In genomic region chr10:97914171-97914836, GRCh38 we compare ENCODE assay signal across 13 cellular contexts.
DNase-seq lines count a peak whose midpoint lies in the region; ATAC-seq and TF ChIP-seq lines count a peak whose summit lies in the region.
"Had no signal": no experiment of that assay in that cellular context is flagged by ENCODE, and none has a peak within 500 bp of the region (broad histone marks: within the 10 kb centered on the region; RNA-seq: fewer than 3 reads in every experiment).

No MANE protein-coding gene starts in this region.

- intact Hi-C loops in Right ventricle myocardium superior (cut with DNase I), result loop anchor here (2.0 kb wide), 1 partner anchor 130 kb away; no protein-coding TSS in a partner anchor
- intact Hi-C loops in cardiac septum (cut with DNase I), result loop anchor here (1.0 to 10.0 kb wide), 3 partner anchors 127 to 390 kb away; no protein-coding TSS in a partner anchor
- intact Hi-C loops in left lung (cut with DNase I), result loop anchor here in 1 of 2 donors (5.0 kb wide), 1 partner anchor 128 kb away; no protein-coding TSS in a partner anchor

- no peak overlapping the region for H3K4me3 ChIP-seq in left lung
- no peak overlapping the region for H3K4me3 ChIP-seq in HAP-1
- no peak overlapping the region for H3K4me3 ChIP-seq in MG63
- H3K4me3 ChIP-seq: thyroid gland had no signal

- peaks cover 0 to 36% of the 10 kb centered on the region in 2 donors for H3K27me3 ChIP-seq in left lung
- peaks cover 27% of the 10 kb centered on the region for H3K27me3 ChIP-seq in HAP-1 (ENCODE audit: low read depth)
- no peaks in the 10 kb centered on the region for H3K27me3 ChIP-seq in MG63
- H3K27me3 ChIP-seq: thyroid gland had no signal

- no peaks in the 10 kb centered on the region for H3K9me3 ChIP-seq in left lung
- H3K9me3 ChIP-seq in HAP-1, result no peaks in the 10 kb centered on the region
- H3K9me3 ChIP-seq in MG63, result no peaks in the 10 kb centered on the region
- H3K9me3 ChIP-seq: spleen, thyroid gland had no signal

- H3K36me3 ChIP-seq in left lung (no peaks in the 10 kb centered on the region), HAP-1 (replicated peaks) (no peaks in the 10 kb centered on the region), MG63 (no peaks in the 10 kb centered on the region)
- H3K36me3 ChIP-seq: spleen, thyroid gland had no signal

- H3K27ac ChIP-seq in left lung, result no peak overlapping the region
- H3K27ac ChIP-seq: spleen, thyroid gland had no signal

- no peaks in the 10 kb centered on the region for H3K9me3 Mint-ChIP-seq in stimulated activated naive B cell treated with anti-CD40 and anti-IgM and Interleukin-4, amounts not matched to agents 10 μg/mL and 1 μg/mL and 100 μg/mL, for 72 hours
- H3K9me3 Mint-ChIP-seq: activated T-helper 1 cell treated with anti-CD3 and anti-CD28 coated beads, Interleukin-12 subunit alpha, Interleukin-12 subunit beta, Interleukin-2, Interleukin-4 antibody, amounts not matched to agents 30 ng/mL and 10 ng/mL and 1 ng/mL, durations not matched to agents 14 hours and 24 hours and 36 hours had no signal

- ATAC-seq in Right ventricle myocardium superior (ENCODE audit: poor library complexity) (peak; percentile 3), SK-N-SH treated with all-trans-retinoic acid at 6 μM for 48 hours (peak; percentile 37), left lung (peak; percentile 7), GM21515 (IDR thresholded peaks at IDR 0.05; ENCODE audit: unreplicated experiment) (no peak)
- peak; percentile 16 to 19 for ATAC-seq in stimulated activated naive B cell treated with anti-CD40 and anti-IgM and Interleukin-4, amounts not matched to agents 10 μg/mL and 1 μg/mL and 100 μg/mL, for 72 hours (replicated peaks)

- H3K36me3 Mint-ChIP-seq in stimulated activated naive B cell treated with anti-CD40 and anti-IgM and Interleukin-4, amounts not matched to agents 10 μg/mL and 1 μg/mL and 100 μg/mL, for 72 hours, result no peaks in the 10 kb centered on the region
- H3K36me3 Mint-ChIP-seq: CD14-positive monocyte; naive thymus-derived CD4-positive, alpha-beta T cell had no signal

- no peak overlapping the region for H3K27ac Mint-ChIP-seq in stimulated activated naive B cell treated with anti-CD40 and anti-IgM and Interleukin-4, amounts not matched to agents 10 μg/mL and 1 μg/mL and 100 μg/mL, for 72 hours
- H3K27ac Mint-ChIP-seq: activated T-helper 1 cell treated with anti-CD3 and anti-CD28 coated beads, Interleukin-12 subunit alpha, Interleukin-12 subunit beta, Interleukin-2, Interleukin-4 antibody, amounts not matched to agents 30 ng/mL and 10 ng/mL and 1 ng/mL, durations not matched to agents 14 hours and 24 hours and 36 hours; CD14-positive monocyte; naive thymus-derived CD4-positive, alpha-beta T cell had no signal

- DNase-seq in Right ventricle myocardium superior (peak; percentile 39), cardiac septum (ENCODE audit: low spot score) (no peak), left lung (no peak), HAP-1 (ENCODE audit: low spot score in 2 of 2) (no peak), MG63 (no peak)
- no peak for DNase-seq in stimulated activated naive B cell treated with anti-CD40 and anti-IgM and Interleukin-4, amounts not matched to agents 10 μg/mL and 1 μg/mL and 100 μg/mL, for 72 hours

- H3K27me3 Mint-ChIP-seq in stimulated activated naive B cell treated with anti-CD40 and anti-IgM and Interleukin-4, amounts not matched to agents 10 μg/mL and 1 μg/mL and 100 μg/mL, for 72 hours, result peaks cover 27 to 30% of the 10 kb centered on the region in 2 donors

- no peak for TF ChIP-seq CTCF in left lung (IDR thresholded peaks at IDR 0.05)

- H3K4me1 Mint-ChIP-seq in stimulated activated naive B cell treated with anti-CD40 and anti-IgM and Interleukin-4, amounts not matched to agents 10 μg/mL and 1 μg/mL and 100 μg/mL, for 72 hours, result peaks cover 5 to 7% of the 10 kb centered on the region in 2 donors

- no peak overlapping the region for H3K4me3 Mint-ChIP-seq in stimulated activated naive B cell treated with anti-CD40 and anti-IgM and Interleukin-4, amounts not matched to agents 10 μg/mL and 1 μg/mL and 100 μg/mL, for 72 hours
- H3K4me3 Mint-ChIP-seq: activated T-helper 1 cell treated with anti-CD3 and anti-CD28 coated beads, Interleukin-12 subunit alpha, Interleukin-12 subunit beta, Interleukin-2, Interleukin-4 antibody, amounts not matched to agents 30 ng/mL and 10 ng/mL and 1 ng/mL, durations not matched to agents 14 hours and 24 hours and 36 hours; CD14-positive monocyte had no signal

- in situ Hi-C loops in HAP-1 (cut with MboI; ENCODE audit: low sequenced_read_pairs), result loop anchor here (10.0 kb wide), 1 partner anchor 130 kb away; no protein-coding TSS in a partner anchor

- peaks cover 0 to 2% of the 10 kb centered on the region in 2 donors for H3K4me1 ChIP-seq in left lung
- no peaks in the 10 kb centered on the region for H3K4me1 ChIP-seq in HAP-1

TF ChIP-seq in SK-N-SH treated with all-trans-retinoic acid at 6 μM for 48 hours, 23 proteins besides CTCF, POLR2A, EP300 and RAD21:
- TF ChIP-seq CREB5 (CRISPR knock-in tag; IDR thresholded peaks at IDR 0.05; ENCODE audit: low read depth) (no peak), ZFP30 (CRISPR knock-in tag; IDR thresholded peaks at IDR 0.05) (no peak), PATZ1 (CRISPR knock-in tag; IDR thresholded peaks at IDR 0.05; ENCODE audit: borderline replicate concordance) (no peak)
